Comparison of ENCODE assay signal across 8 cellular contexts in the genomic region with DNA sequence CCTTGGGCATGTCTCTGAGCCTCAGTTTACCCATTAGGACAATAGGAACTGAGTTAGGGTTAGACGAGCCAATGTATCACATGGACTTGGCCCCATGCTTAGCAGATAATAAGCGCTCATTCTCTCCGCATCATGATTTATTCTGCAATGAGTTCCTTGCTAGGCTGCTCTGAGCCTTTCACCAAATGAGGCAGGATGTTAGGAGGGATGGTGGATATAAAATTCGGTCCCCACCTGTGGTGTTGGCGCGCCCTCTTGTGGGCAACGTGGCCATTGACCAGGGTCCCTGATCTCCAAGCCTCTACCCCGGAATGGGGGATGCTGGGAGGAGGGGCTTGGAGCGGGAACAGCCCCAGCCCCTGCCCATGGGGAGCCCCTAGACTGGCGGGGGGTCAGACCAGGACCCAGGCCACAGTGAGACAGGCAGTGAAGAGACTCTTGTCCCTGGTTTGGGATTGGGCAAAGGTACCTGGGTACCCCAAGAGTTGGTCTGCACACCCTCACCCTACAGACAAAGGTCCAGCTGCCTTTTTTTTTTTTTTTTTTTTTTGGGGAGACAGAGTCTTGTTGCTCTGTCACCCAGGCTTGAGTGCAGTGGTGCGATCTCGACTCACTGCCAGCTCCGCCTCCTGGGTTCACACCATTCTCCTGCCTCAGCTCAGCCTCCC. TPM values are rescaled to one million over a fixed set of nuclear protein-coding genes. Genes with fewer than 3 reads are reported as not detected.
DNase-seq lines count a peak whose midpoint lies in the region; ATAC-seq and TF ChIP-seq lines count a peak whose summit lies in the region.

No MANE protein-coding gene starts in this region.

- H3K36me3 ChIP-seq in Loucy (ENCODE audit: insufficient read depth, low read length) (peaks cover 13% of the 10 kb centered on the region; the same call in 1 of the 2 replicates), thyroid gland (peaks cover 12 to 25% of the 10 kb centered on the region in 2 donors)

- H4K20me1 ChIP-seq in Loucy (ENCODE audit: insufficient read depth, low read length, poor library complexity, severe bottlenecking), result no peaks in the 10 kb centered on the region

- H3K9me3 ChIP-seq in Loucy (ENCODE audit: insufficient read depth, low read depth, low read length) (no peaks in the 10 kb centered on the region), thyroid gland (no peaks in the 10 kb centered on the region)

- 37% methylated on average over 12 of the region's 13 CpGs for WGBS in thyroid gland, 2 donors

- DNase-seq in ELR (ENCODE audit: low read depth) (peak; percentile 82), SK-MEL-5 (ENCODE audit: low read depth, low spot score) (peak; percentile 79), foreskin keratinocyte (peak in 1 of 2 donors; percentile 39), omental fat pad (ENCODE audit: low spot score) (peak; percentile 92), thyroid gland (peak; percentile 78 to 84)
- DNase-seq in activated effector memory CD4-positive, alpha-beta T cell treated with anti-CD3 and anti-CD28 coated beads, Interleukin-2, amount 50 U/mL, for 16 hours, result peak; percentile 94

- peak; percentile 64 for ATAC-seq in foreskin keratinocyte
- peak; percentile 68 for ATAC-seq in omental fat pad (ENCODE audit: low FRiP score)
- no peak for ATAC-seq in HG03521 (IDR thresholded peaks at IDR 0.05; ENCODE audit: unreplicated experiment)

- no peaks in the 10 kb centered on the region for H3K79me2 ChIP-seq in Loucy (ENCODE audit: insufficient read depth, low read length)

- H3K4me1 ChIP-seq in Loucy (ENCODE audit: insufficient read depth, low read length, poor library complexity, severe bottlenecking), result no peaks in the 10 kb centered on the region
- no peaks in the 10 kb centered on the region for H3K4me1 ChIP-seq in foreskin keratinocyte
- peaks cover 16 to 20% of the 10 kb centered on the region in 2 donors for H3K4me1 ChIP-seq in thyroid gland

- TF ChIP-seq CTCF in Loucy (conservative IDR thresholded peaks at IDR 0.05; ENCODE audit: low read length) (peak; percentile 97), foreskin keratinocyte (conservative IDR thresholded peaks at IDR 0.05) (peak; percentile 96), omental fat pad (IDR thresholded peaks at IDR 0.05) (peak in 2 of 3 donors; percentile 43 to 81), thyroid gland (IDR thresholded peaks at IDR 0.05) (peak; percentile 86 to 98 (median 94))

- no peak overlapping the region for H3K27ac ChIP-seq in foreskin keratinocyte
- no peak overlapping the region for H3K27ac ChIP-seq in thyroid gland

- H3K4me3 ChIP-seq in Loucy (ENCODE audit: low read length, poor library complexity, severe bottlenecking) (no peak overlapping the region), thyroid gland (replicated peaks in 1 of 3) (no peak overlapping the region)

- H3K4me2 ChIP-seq in Loucy (ENCODE audit: low read depth, low read length, poor library complexity, severe bottlenecking), result no peak overlapping the region

- no peaks in the 10 kb centered on the region for H3K9me2 ChIP-seq in Loucy (replicated peaks; ENCODE audit: low read depth, low read length)

- TF ChIP-seq POLR2A in thyroid gland (IDR thresholded peaks at IDR 0.05), result no peak

- intact Hi-C loops in thyroid gland (cut with DNase I), result loop anchor here (5.0 to 10.0 kb wide), 2 partner anchors 248 to 306 kb away; partner anchors contain the start of gene ELAVL1

- H3K27me3 ChIP-seq in Loucy (ENCODE audit: insufficient read depth, low read length, poor library complexity, severe bottlenecking) (no peaks in the 10 kb centered on the region), foreskin keratinocyte (no peaks in the 10 kb centered on the region), thyroid gland (no peaks in the 10 kb centered on the region)

- H2AFZ ChIP-seq in Loucy (ENCODE audit: low read length), result no peak overlapping the region

- H3F3A ChIP-seq in Loucy (ENCODE audit: low read depth), result no peaks in the 10 kb centered on the region

- in situ Hi-C loops in SK-MEL-5 (cut with HindIII; ENCODE audit: low pct_unique_long_range_greater_than_20kb, low sequenced_read_pairs), result no loop called here

- no peak overlapping the region for H3K9ac ChIP-seq in Loucy (ENCODE audit: low read depth, low read length, poor library complexity, severe bottlenecking)

RNA-seq across cellular contexts. Expression of gene CERS4, which starts 43.9 kb away (rescaled TPM):
- total RNA-seq in SK-MEL-5 (2014; rRNA removed; shearing (Covaris generic)), result 26.4 and 28.1 TPM in 2 replicates
- 24.5 and 26.9 TPM in 2 replicates for polyA plus RNA-seq in SK-MEL-5 (2015; cell fraction: cytosol; rRNA removed)
- polyA plus RNA-seq in SK-MEL-5 (2015; cell fraction: nucleus; rRNA removed), result 22.1 and 33.0 TPM in 2 replicates
- total RNA-seq in foreskin keratinocyte (5.2 and 9.9 TPM in 2 replicates), omental fat pad (10 to 100 TPM; 18.4 to 34.1 (median 26.6) TPM), thyroid gland (100 to 1,000 TPM; 123 to 175 (median 144) TPM)
- polyA plus RNA-seq in foreskin keratinocyte, result 5.5 and 9.8 TPM in 2 replicates

RNA-seq across cellular contexts. Expression of gene CD320, which starts 55.1 kb away (rescaled TPM):
- total RNA-seq in SK-MEL-5 (2014; rRNA removed; shearing (Covaris generic)), result 99.4 and 112 TPM in 2 replicates
- 353 and 460 TPM in 2 replicates for polyA plus RNA-seq in SK-MEL-5 (2015; cell fraction: cytosol; rRNA removed)
- 50.3 and 58.0 TPM in 2 replicates for polyA plus RNA-seq in SK-MEL-5 (2015; cell fraction: nucleus; rRNA removed)
- total RNA-seq in foreskin keratinocyte, result 46.0 and 51.8 TPM in 2 replicates
- 70.5 and 73.9 TPM in 2 replicates for polyA plus RNA-seq in foreskin keratinocyte
- 100 to 1,000 TPM in 2 of 4 donors, 10 to 100 TPM in 2; 49.3 to 126 (median 79.3) TPM for total RNA-seq in omental fat pad
- 100 to 1,000 TPM in 1 of 4 donors, 10 to 100 TPM in 3; 20.8 to 114 (median 74.0) TPM for total RNA-seq in thyroid gland
